ENCODE assay signal across 8 cellular contexts in the genomic region with DNA sequence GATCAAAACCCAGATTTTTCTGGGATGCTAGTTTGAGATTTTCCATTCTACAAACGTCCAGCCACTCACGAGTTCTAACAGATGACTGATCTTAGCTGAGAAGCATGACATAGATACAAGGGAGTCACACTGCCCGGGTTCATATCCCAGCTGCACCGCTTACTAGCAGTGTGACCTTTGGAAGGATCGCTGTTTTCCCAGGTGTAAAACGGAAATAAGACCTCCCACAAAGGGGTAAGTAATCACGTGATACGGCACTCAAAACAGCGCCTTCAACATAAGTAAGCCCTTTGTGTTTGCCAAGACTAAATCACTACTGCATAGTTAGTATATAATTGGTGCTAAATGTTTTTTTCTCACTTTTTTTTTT. TPM values are rescaled to one million over a fixed set of nuclear protein-coding genes. Genes with fewer than 3 reads are reported as not detected.
DNase-seq lines count a peak whose midpoint lies in the region; ATAC-seq and TF ChIP-seq lines count a peak whose summit lies in the region.

No MANE protein-coding gene starts in this region.

- no peaks in the 10 kb centered on the region for H3K4me1 ChIP-seq in breast epithelium
- H3K4me1 ChIP-seq in lower lobe of right lung, result peaks cover 22% of the 10 kb centered on the region
- H3K4me1 ChIP-seq in suprapubic skin, result peaks cover 21% of the 10 kb centered on the region

- H3K27me3 ChIP-seq in breast epithelium, result no peaks in the 10 kb centered on the region
- no peaks in the 10 kb centered on the region for H3K27me3 ChIP-seq in lower lobe of right lung (ENCODE audit: low read depth)
- no peaks in the 10 kb centered on the region for H3K27me3 ChIP-seq in suprapubic skin

- TF ChIP-seq CTCF in AG10803 (conservative IDR thresholded peaks at IDR 0.05; ENCODE audit: low read length) (no peak), breast epithelium (IDR thresholded peaks at IDR 0.05) (no peak), lower lobe of right lung (IDR thresholded peaks at IDR 0.05) (no peak), suprapubic skin (IDR thresholded peaks at IDR 0.05) (no peak)

- intact Hi-C loops in breast epithelium (cut with DNase I; ENCODE audit: low total_unique reads), result loop anchor here (5.0 kb wide), 1 partner anchor 452 kb away; no protein-coding TSS in a partner anchor
- intact Hi-C loops in lower lobe of right lung (cut with DNase I), result no loop called here

- WGBS in suprapubic skin, result 7% methylated on average over 9 of the region's 9 CpGs

- ATAC-seq in lower lobe of right lung, result peak in 1 of 2 donors; percentile 25
- ATAC-seq in HG02981 (IDR thresholded peaks at IDR 0.05; ENCODE audit: unreplicated experiment), result no peak

- DNase-seq in AG10803 (ENCODE audit: low read depth), result peak; percentile 11
- peak; percentile 36 for DNase-seq in HEK293T (ENCODE audit: extremely low spot score)
- DNase-seq in SHP77 treated with DMSO at 0.1 percent for 48 hours (lab: John Stamatoyannopoulos, UW), result peak; percentile 47
- DNase-seq in breast epithelium (ENCODE audit: low spot score in 2 of 2), result no peak
- no peak for DNase-seq in lower lobe of right lung
- no peak for DNase-seq in suprapubic skin (ENCODE audit: low spot score in 2 of 2)
- no peak for DNase-seq in mucosa of gallbladder (ENCODE audit: low spot score)

- TF ChIP-seq POLR2A in breast epithelium (IDR thresholded peaks at IDR 0.05) (no peak), suprapubic skin (IDR thresholded peaks at IDR 0.05) (no peak)

- POLR2A ChIA-PET in HEK293T (lab: Yijun Ruan, JAX), result interaction anchor here (1.0 to 1.1 kb wide), 2 partner anchors 219 to 586 kb away, joined by 3 read pairs; no protein-coding TSS in a partner anchor

- CTCF ChIA-PET in HEK293T (lab: Yijun Ruan, JAX), result no interaction called here

- H3K9me3 ChIP-seq in breast epithelium (no peaks in the 10 kb centered on the region), lower lobe of right lung (no peaks in the 10 kb centered on the region), suprapubic skin (no peaks in the 10 kb centered on the region)

- H3K27ac ChIP-seq in breast epithelium (peak overlapping the region; percentile 82 to 85), lower lobe of right lung (peak overlapping the region; percentile 86), suprapubic skin (peak overlapping the region; percentile 86)

- no peaks in the 10 kb centered on the region for H3K36me3 ChIP-seq in breast epithelium
- H3K36me3 ChIP-seq in lower lobe of right lung, result peaks cover 18% of the 10 kb centered on the region
- peaks cover 16% of the 10 kb centered on the region for H3K36me3 ChIP-seq in suprapubic skin

- H3K4me3 ChIP-seq in AG10803 (ENCODE audit: low read length) (peak overlapping the region; percentile 100), breast epithelium (peak overlapping the region; percentile 92 to 95 (median 92)), lower lobe of right lung (peak overlapping the region; percentile 95), suprapubic skin (peak overlapping the region; percentile 90)

- no peak for TF ChIP-seq EP300 in suprapubic skin (IDR thresholded peaks at IDR 0.05)

TF ChIP-seq in HEK293T, 16 proteins besides CTCF, POLR2A, EP300 and RAD21:
- TF ChIP-seq NFRKB (IDR thresholded peaks at IDR 0.05), result no peak
- no peak for TF ChIP-seq SUZ12 (IDR thresholded peaks at IDR 0.05)
- no peak for TF ChIP-seq SP1 (IDR thresholded peaks at IDR 0.05)
- no peak for TF ChIP-seq L3MBTL2 (conservative IDR thresholded peaks at IDR 0.05)
- TF ChIP-seq ELF4 (IDR thresholded peaks at IDR 0.05), result no peak
- TF ChIP-seq HDGF (IDR thresholded peaks at IDR 0.05; ENCODE audit: borderline replicate concordance), result no peak

RNA-seq across cellular contexts. Expression of gene PWP1, which starts 0.6 kb away (rescaled TPM):
- total RNA-seq in breast epithelium (100 to 1,000 TPM in 1 of 3 donors, 10 to 100 TPM in 2; 78.9 to 108 (median 79.0) TPM), lower lobe of right lung (24.8 TPM), suprapubic skin (10 to 100 TPM; 50.7 to 97.7 (median 64.6) TPM), mucosa of gallbladder (22.7 TPM)

Comparison
In these comparisons a context has a peak if more than half of its experiments do, and no peak if none do; other contexts are left out.
1. DNase-seq: peak in AG10803 (single experiment), HEK293T (single experiment) and SHP77 treated with DMSO at 0.1 percent for 48 hours (single experiment); none in breast epithelium (0 of 2), lower lobe of right lung (single experiment), suprapubic skin (0 of 2) and mucosa of gallbladder (single experiment).
2. Peak in every context shown above with its lines, with median percentiles within 50 percentile points of each other: H3K4me3 ChIP-seq and H3K27ac ChIP-seq.